Comparison of ENCODE assay signal across 11 cellular contexts in genomic region chr13:32881074-32881791, GRCh38.
DNase-seq lines count a peak whose midpoint lies in the region; TF ChIP-seq lines count a peak whose summit lies in the region.
"Had no signal": no experiment of that assay in that cellular context is flagged by ENCODE, and none has a peak within 500 bp of the region (broad histone marks: within the 10 kb centered on the region; RNA-seq: fewer than 3 reads in every experiment).

No MANE protein-coding gene starts in this region.

- H3K36me3 ChIP-seq in prostate gland = no peaks in the 10 kb centered on the region

- no peaks in the 10 kb centered on the region for H3K27me3 ChIP-seq in prostate gland (replicated peaks; ENCODE audit: insufficient read depth)

- H3K27ac ChIP-seq in prostate gland = peak overlapping the region; percentile 5 to 71

- TF ChIP-seq CTCF in choroid plexus epithelial cell (conservative IDR thresholded peaks at IDR 0.05; ENCODE audit: low read depth, low read length) = no peak
- no peak for TF ChIP-seq CTCF in prostate gland (IDR thresholded peaks at IDR 0.05)

- 35% methylated on average over 3 of the region's 3 CpGs for WGBS in prostate gland

- no peak overlapping the region for H3K4me3 ChIP-seq in choroid plexus epithelial cell (ENCODE audit: low read depth, low read length)
- H3K4me3 ChIP-seq in prostate gland = no peak overlapping the region

- peaks cover 8% of the 10 kb centered on the region for H3K4me1 ChIP-seq in prostate gland (replicated peaks)

- H3K9me3 ChIP-seq in prostate gland = no peaks in the 10 kb centered on the region

- no peak for TF ChIP-seq POLR2A in prostate gland (IDR thresholded peaks at IDR 0.05)

- DNase-seq in DMS 273 treated with DMSO at 0.1 percent for 48 hours (lab: John Stamatoyannopoulos, UW) = peak; percentile 45
- DNase-seq in MV-4-11 (lab: John Stamatoyannopoulos, UW) = peak; percentile 77
- DNase-seq in choroid plexus epithelial cell (ENCODE audit: low read depth) = peak; percentile 51
- DNase-seq in prostate gland (ENCODE audit: low spot score) = peak; percentile 47
- no peak for DNase-seq in T-helper 2 cell
- no peak for DNase-seq in midbrain (lab: John Stamatoyannopoulos, UW)
- DNase-seq in D341Med (ENCODE audit: low spot score) = no peak
- DNase-seq in GOT3 (lab: John Stamatoyannopoulos, UW) = no peak
- DNase-seq: activated CD4-positive, alpha-beta T cell treated with anti-CD3 and anti-CD28 coated beads for 4 hours; DND-41; nephron progenitor cell had no signal

- intact Hi-C loops in prostate gland (cut with DNase I) = no loop called here

Comparison
In these comparisons a context has a peak if more than half of its experiments do, and no peak if none do; other contexts are left out.
1. DNase-seq: peak in DMS 273 treated with DMSO at 0.1 percent for 48 hours (single experiment), MV-4-11 (single experiment), choroid plexus epithelial cell (single experiment) and prostate gland (single experiment); none in T-helper 2 cell (0 of 5), midbrain (single experiment), D341Med (single experiment) and GOT3 (single experiment).